Comparison of ENCODE assay signal across 1 cellular context in the genomic region with DNA sequence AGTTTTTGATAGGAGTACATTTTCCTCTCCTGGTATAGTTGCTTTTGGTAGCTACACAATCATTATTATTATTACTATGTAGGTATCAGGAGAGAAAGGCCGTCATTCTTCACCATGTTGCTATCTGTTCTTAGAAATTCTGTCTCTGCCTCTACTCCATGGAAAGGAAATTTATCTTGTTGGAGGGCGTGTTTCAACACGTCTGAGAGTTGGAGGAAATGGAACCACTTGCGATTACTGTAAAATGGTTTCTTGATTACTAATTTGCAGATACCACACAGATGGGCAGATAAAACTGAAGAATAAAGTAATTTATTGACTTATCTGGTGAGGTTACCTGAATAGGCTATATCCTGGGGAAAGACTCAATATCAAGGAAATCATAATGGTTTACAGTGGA.
TF ChIP-seq lines count a peak whose summit lies in the region.

No MANE protein-coding gene starts in this region.

TF ChIP-seq in GM23338, 12 proteins besides CTCF, POLR2A, EP300 and RAD21 (continued from another document):
- TF ChIP-seq ZNF462 (CRISPR knock-in tag; IDR thresholded peaks at IDR 0.05) (no peak), CREB1 (CRISPR knock-in tag; IDR thresholded peaks at IDR 0.05; ENCODE audit: low read depth) (no peak), NANOG (IDR thresholded peaks at IDR 0.05; ENCODE audit: borderline replicate concordance) (no peak), ZNF114 (CRISPR knock-in tag; IDR thresholded peaks at IDR 0.05) (no peak), EZH2 (IDR thresholded peaks at IDR 0.05; ENCODE audit: low read depth, unreplicated experiment) (no peak), STAT1 (IDR thresholded peaks at IDR 0.05; ENCODE audit: unreplicated experiment) (no peak), EZH2phosphoT487 (IDR thresholded peaks at IDR 0.05; ENCODE audit: unreplicated experiment) (no peak), POLR2AphosphoS5 (IDR thresholded peaks at IDR 0.05; ENCODE audit: low read depth) (no peak), JUNB (IDR thresholded peaks at IDR 0.05; ENCODE audit: unreplicated experiment) (no peak)
- TF ChIP-seq, protein P1, sequence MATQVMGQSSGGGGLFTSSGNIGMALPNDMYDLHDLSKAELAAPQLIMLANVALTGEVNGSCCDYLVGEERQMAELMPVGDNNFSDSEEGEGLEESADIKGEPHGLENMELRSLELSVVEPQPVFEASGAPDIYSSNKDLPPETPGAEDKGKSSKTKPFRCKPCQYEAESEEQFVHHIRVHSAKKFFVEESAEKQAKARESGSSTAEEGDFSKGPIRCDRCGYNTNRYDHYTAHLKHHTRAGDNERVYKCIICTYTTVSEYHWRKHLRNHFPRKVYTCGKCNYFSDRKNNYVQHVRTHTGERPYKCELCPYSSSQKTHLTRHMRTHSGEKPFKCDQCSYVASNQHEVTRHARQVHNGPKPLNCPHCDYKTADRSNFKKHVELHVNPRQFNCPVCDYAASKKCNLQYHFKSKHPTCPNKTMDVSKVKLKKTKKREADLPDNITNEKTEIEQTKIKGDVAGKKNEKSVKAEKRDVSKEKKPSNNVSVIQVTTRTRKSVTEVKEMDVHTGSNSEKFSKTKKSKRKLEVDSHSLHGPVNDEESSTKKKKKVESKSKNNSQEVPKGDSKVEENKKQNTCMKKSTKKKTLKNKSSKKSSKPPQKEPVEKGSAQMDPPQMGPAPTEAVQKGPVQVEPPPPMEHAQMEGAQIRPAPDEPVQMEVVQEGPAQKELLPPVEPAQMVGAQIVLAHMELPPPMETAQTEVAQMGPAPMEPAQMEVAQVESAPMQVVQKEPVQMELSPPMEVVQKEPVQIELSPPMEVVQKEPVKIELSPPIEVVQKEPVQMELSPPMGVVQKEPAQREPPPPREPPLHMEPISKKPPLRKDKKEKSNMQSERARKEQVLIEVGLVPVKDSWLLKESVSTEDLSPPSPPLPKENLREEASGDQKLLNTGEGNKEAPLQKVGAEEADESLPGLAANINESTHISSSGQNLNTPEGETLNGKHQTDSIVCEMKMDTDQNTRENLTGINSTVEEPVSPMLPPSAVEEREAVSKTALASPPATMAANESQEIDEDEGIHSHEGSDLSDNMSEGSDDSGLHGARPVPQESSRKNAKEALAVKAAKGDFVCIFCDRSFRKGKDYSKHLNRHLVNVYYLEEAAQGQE (IDR thresholded peaks at IDR 0.05; ENCODE audit: unreplicated experiment) = no peak
